ENCODE assay signal across 20 cellular contexts in genomic region chr22:37765498-37765897, GRCh38. TPM values are rescaled to one million over a fixed set of nuclear protein-coding genes. Genes with fewer than 3 reads are reported as not detected.
A peak's percentile ranks its signal among the peaks of the same experiment; 100 is the strongest.
DNase-seq lines count a peak whose midpoint lies in the region; ATAC-seq, FAIRE-seq and TF ChIP-seq lines count a peak whose summit lies in the region.
"Had no signal": no experiment of that assay in that cellular context is flagged by ENCODE, and none has a peak within 500 bp of the region (broad histone marks: within the 10 kb centered on the region; RNA-seq: fewer than 3 reads in every experiment).

No MANE protein-coding gene starts in this region.

- H3K79me1 ChIP-seq in neuronal stem cell (ENCODE audit: low read depth, low read length) = peaks cover 2% of the 10 kb centered on the region

- TF ChIP-seq CTCF in K562 (IDR thresholded peaks at IDR 0.05 in 2 of 3, conservative IDR thresholded peaks at IDR 0.05 in 1 of 3; ENCODE audit: insufficient read depth in 2 of 3, low read depth in 1 of 3, low read length in 3 of 3) = no peak
- TF ChIP-seq CTCF in heart right ventricle (IDR thresholded peaks at IDR 0.05) = no peak
- no peak for TF ChIP-seq CTCF in omental fat pad (IDR thresholded peaks at IDR 0.05)

- no peaks in the 10 kb centered on the region for H3K79me2 ChIP-seq in K562 (ENCODE audit: control insufficient read depth, insufficient read depth, low read length)

- H3K4me1 ChIP-seq in BLaER1 (peaks cover 37% of the 10 kb centered on the region), K562 (replicated peaks in 1 of 2; ENCODE audit: control insufficient read depth in 2 of 2, insufficient read depth in 2 of 2, low read length in 2 of 2) (peaks cover 17 to 34% of the 10 kb centered on the region in 2 experiments), heart right ventricle (peaks cover 0 to 18% (median 8%) of the 10 kb centered on the region in 9 donors), neuronal stem cell (ENCODE audit: control insufficient read depth in 2 of 2, insufficient read depth in 1 of 2, low read depth in 1 of 2, low read length in 2 of 2) (no peaks in the 10 kb centered on the region)

- no peak overlapping the region for H3K4ac ChIP-seq in neuronal stem cell (ENCODE audit: low read length)

- no peaks in the 10 kb centered on the region for H3K9me3 ChIP-seq in BLaER1
- no peaks in the 10 kb centered on the region for H3K9me3 ChIP-seq in K562 (replicated peaks; ENCODE audit: control insufficient read depth, insufficient read depth, low read depth, low read length)
- no peaks in the 10 kb centered on the region for H3K9me3 ChIP-seq in heart right ventricle
- no peaks in the 10 kb centered on the region for H3K9me3 ChIP-seq in neuronal stem cell (replicated peaks in 1 of 2; ENCODE audit: control insufficient read depth in 2 of 2, insufficient read depth in 1 of 2, low read depth in 1 of 2, low read length in 2 of 2)

- no peak for FAIRE-seq in K562 (lab: Jason Lieb, UNC)
- FAIRE-seq: G401.6 had no signal

- no peaks in the 10 kb centered on the region for H4K20me1 ChIP-seq in BLaER1
- H4K20me1 ChIP-seq in K562 (replicated peaks; ENCODE audit: control insufficient read depth, insufficient read depth, low read length) = no peaks in the 10 kb centered on the region

- no peak overlapping the region for H2BK15ac ChIP-seq in neuronal stem cell (ENCODE audit: low read length)

- no peak overlapping the region for H2BK120ac ChIP-seq in neuronal stem cell (ENCODE audit: low read depth, low read length)

- H3K36me3 ChIP-seq in BLaER1 (peaks cover 69% of the 10 kb centered on the region), K562 (ENCODE audit: control insufficient read depth, insufficient read depth, low read length) (no peaks in the 10 kb centered on the region), heart right ventricle (peaks cover 5 to 100% (median 54%) of the 10 kb centered on the region in 9 donors), neuronal stem cell (replicated peaks in 1 of 2; ENCODE audit: control insufficient read depth in 2 of 2, insufficient read depth in 2 of 2, low read length in 2 of 2) (peaks cover 25 to 81% of the 10 kb centered on the region in 2 donors)

- H3K27ac ChIP-seq in BLaER1 = no peak overlapping the region
- H3K27ac ChIP-seq in K562 (ENCODE audit: extremely low read depth, low read depth, low read length) = no peak overlapping the region
- H3K27ac ChIP-seq in heart right ventricle = peak overlapping the region in 5 of 10 donors; percentile 5 to 58 (median 40)
- no peak overlapping the region for H3K27ac ChIP-seq in neuronal stem cell (replicated peaks; ENCODE audit: low read length)
- H3K27ac ChIP-seq: PC-9 had no signal

- peak overlapping the region; percentile 19 for H2BK12ac ChIP-seq in neuronal stem cell (ENCODE audit: low read length)

- in situ Hi-C loops in K562 (cut with MboI) = no loop called here

- H3K27me3 ChIP-seq in BLaER1 = no peaks in the 10 kb centered on the region
- no peaks in the 10 kb centered on the region for H3K27me3 ChIP-seq in K562 (ENCODE audit: control insufficient read depth in 2 of 2, insufficient read depth in 2 of 2, low read length in 2 of 2)
- H3K27me3 ChIP-seq in heart right ventricle = no peaks in the 10 kb centered on the region
- no peaks in the 10 kb centered on the region for H3K27me3 ChIP-seq in neuronal stem cell (ENCODE audit: control insufficient read depth in 3 of 3, insufficient read depth in 3 of 3, low read depth in 1 of 3, low read length in 3 of 3)

- H2AK5ac ChIP-seq in neuronal stem cell (ENCODE audit: low read depth, low read length) = no peak overlapping the region

- no peak overlapping the region for H3K23ac ChIP-seq in neuronal stem cell (ENCODE audit: low read depth, low read length, poor library complexity)

- no peak for TF ChIP-seq POLR2A in K562 (conservative IDR thresholded peaks at IDR 0.05)

- intact Hi-C loops in K562 (cut with micrococcal nuclease) (no loop called here), heart right ventricle (cut with DNase I) (no loop called here)

- no peak overlapping the region for H3K18ac ChIP-seq in neuronal stem cell (ENCODE audit: low read length)

- no peak for DNase-seq in K562 (ENCODE audit: extremely low read depth in 1 of 4, low spot score in 3 of 4)
- DNase-seq in heart right ventricle = peak in 1 of 2 donors; percentile 67
- DNase-seq in neuronal stem cell (ENCODE audit: low spot score) = no peak
- DNase-seq in omental fat pad (ENCODE audit: low spot score) = no peak
- no peak for DNase-seq in NCI-H1417 treated with DMSO at 0.1 percent for 48 hours (lab: John Stamatoyannopoulos, UW)
- no peak for DNase-seq in COR-L47 (lab: John Stamatoyannopoulos, UW)
- DNase-seq: 8988T, DMS 273 treated with DMSO at 0.1 percent for 48 hours, DND-41, HCEC 1CT, NCI-H1105 treated with DMSO at 0.1 percent for 48 hours, NCI-H1694 treated with DMSO at 0.1 percent for 48 hours, NCI-H2107, NCI-H524 had no signal

- CTCF ChIA-PET in K562 (lab: Yijun Ruan, JAX; ENCODE audit: low intra/inter-chr PET ratio) = no interaction called here

- peak overlapping the region; percentile 62 for H3K4me2 ChIP-seq in BLaER1
- no peak overlapping the region for H3K4me2 ChIP-seq in K562 (ENCODE audit: insufficient read depth, low read length)
- no peak overlapping the region for H3K4me2 ChIP-seq in neuronal stem cell (ENCODE audit: insufficient read depth, low read length, poor library complexity, severe bottlenecking)
- H3K4me2 ChIP-seq: PC-9 had no signal

- H2AFZ ChIP-seq in K562 (ENCODE audit: low read depth, low read length) = no peak overlapping the region
- H2AFZ ChIP-seq in neuronal stem cell (ENCODE audit: low read length) = no peak overlapping the region
- H2AFZ ChIP-seq: PC-9 had no signal

- H3K9me1 ChIP-seq in K562 (ENCODE audit: control insufficient read depth, insufficient read depth, low read length) = no peaks in the 10 kb centered on the region

- H4K91ac ChIP-seq in neuronal stem cell (ENCODE audit: low read depth, low read length, poor library complexity) = no peak overlapping the region

- no peak overlapping the region for H4K8ac ChIP-seq in neuronal stem cell (ENCODE audit: low read depth, low read length)

- H3K9ac ChIP-seq in BLaER1 = no peak overlapping the region
- no peak overlapping the region for H3K9ac ChIP-seq in K562 (ENCODE audit: insufficient read depth in 1 of 2, low read depth in 2 of 2, low read length in 2 of 2)
- no peak overlapping the region for H3K9ac ChIP-seq in neuronal stem cell (ENCODE audit: low read depth, low read length, poor library complexity)

- 83% methylated on average over 9 of the region's 13 CpGs for WGBS in K562 (ENCODE audit: insufficient coverage, low coverage, missing lambda C conversion rate)
- 79 to 86% methylated on average over 13 of the region's 13 CpGs for WGBS in heart right ventricle, 2 donors
- WGBS in neuronal stem cell (ENCODE audit: extremely low coverage in 2 of 2, insufficient read length in 2 of 2, insufficient replicate concordance in 1 of 2), 2 donors = no CpG with 5 or more reads among the region's 13 CpGs

- H2BK5ac ChIP-seq in neuronal stem cell (ENCODE audit: low read length) = no peak overlapping the region

- no TSS peak for BruUV-seq in K562 (replicated peaks; lab: Mats Ljungman, UMichigan)

- TF ChIP-seq EP300 in K562 (IDR thresholded peaks at IDR 0.05; ENCODE audit: low read length) = no peak

- H3K14ac ChIP-seq in neuronal stem cell (ENCODE audit: low read length) = no peak overlapping the region

- POLR2A ChIA-PET in K562 (lab: Yijun Ruan, JAX) = interaction anchor here (2.2 kb wide), 1 partner anchor 15 kb away, joined by 9 read pairs; no protein-coding TSS in a partner anchor

- H3K4me3 ChIP-seq in BLaER1 (no peak overlapping the region), K562 (no peak overlapping the region), heart right ventricle (no peak overlapping the region), neuronal stem cell (ENCODE audit: low read length in 2 of 2) (no peak overlapping the region)
- H3K4me3 ChIP-seq: PC-9 had no signal

- no peak for ATAC-seq in K562
- peak; percentile 29 to 76 (median 52) for ATAC-seq in heart right ventricle
- ATAC-seq in omental fat pad (ENCODE audit: low FRiP score) = no peak
- no peak for ATAC-seq in HG02840 (IDR thresholded peaks at IDR 0.05; ENCODE audit: low FRiP score, unreplicated experiment)

- TF ChIP-seq RAD21 in K562 (CRISPR knock-in tag; conservative IDR thresholded peaks at IDR 0.05 in 1 of 2, IDR thresholded peaks at IDR 0.05 in 1 of 2) = no peak

RNA-seq across cellular contexts. Expression of gene GCAT, which starts 42.2 kb away (rescaled TPM):
- 16.0 and 39.6 TPM in 2 replicates for total RNA-seq in K562 (2011; cell fraction: chromatin; rRNA removed; ENCODE audit: low replicate concordance)
- total RNA-seq in K562 (2011; cell fraction: nucleolus; rRNA removed) = 46.5 and 53.8 TPM in 2 replicates
- total RNA-seq in K562 (2011; cell fraction: nucleoplasm; rRNA removed) = 23.7 and 29.9 TPM in 2 replicates
- 69.9 and 81.1 TPM in 2 replicates for total RNA-seq in K562 (2014; rRNA removed)
- 9.3 and 13.6 TPM in 2 replicates for total RNA-seq in K562 (2014; rRNA removed; fragmentation: Illumina TruSeq; extraction: Trizol)
- 26.4 TPM in 2 replicates for total RNA-seq in K562 (2015; rRNA removed; fragmentation: Illumina TruSeq; extraction: Trizol)
- total RNA-seq in K562 (2021) = 61.7 and 63.4 TPM in 2 replicates
- 21.1 and 31.0 TPM in 2 replicates for polyA plus RNA-seq in K562 (2011; rRNA removed)
- 32.3 and 62.2 TPM in 2 replicates for polyA plus RNA-seq in K562 (2011; cell fraction: cytosol; rRNA removed)
- 68.1 and 71.9 TPM in 2 replicates for polyA plus RNA-seq in K562 (2011; cell fraction: nucleus; rRNA removed)
- polyA plus RNA-seq in K562 (2012) = 31.0 and 75.8 TPM in 2 replicates
- 31.8 and 50.7 TPM in 2 replicates for polyA plus RNA-seq in K562 (2014; fragmentation: Illumina TruSeq; extraction: Trizol)
- 1 to 10 TPM; 1.9 to 5.3 TPM for polyA plus RNA-seq in K562 (2014; fragmentation: Nextera tagmentation; extraction: Ambion mirVana)
- polyA plus RNA-seq in K562 (2014; rRNA removed) = 57.7 and 57.8 TPM in 2 replicates
- 6.5 and 8.8 TPM in 2 replicates for polyA minus RNA-seq in K562 (2011; rRNA and poly(A)+ RNA removed)
- 29.9 and 31.5 TPM in 2 replicates for polyA minus RNA-seq in K562 (2011; cell fraction: cytosol; rRNA and poly(A)+ RNA removed)
- 15.6 and 25.7 TPM in 2 replicates for polyA minus RNA-seq in K562 (2011; cell fraction: nucleus; rRNA and poly(A)+ RNA removed)
- total RNA-seq in heart right ventricle = 10 to 100 TPM; 26.7 to 47.8 (median 41.5) TPM
- 10 to 100 TPM; 29.4 to 63.0 TPM for polyA plus RNA-seq in heart right ventricle
- polyA plus RNA-seq in neuronal stem cell (2013, experiment 1 of 2) = 22.8 TPM
- 22.6 TPM for polyA plus RNA-seq in neuronal stem cell (2013, experiment 2 of 2)
- total RNA-seq in omental fat pad = 10 to 100 TPM in 1 of 4 donors, 1 to 10 TPM in 3; 6.5 to 12.0 (median 8.9) TPM

RNA-seq across cellular contexts. Expression of gene GALR3, which starts 57.7 kb away (rescaled TPM):
- 0.44 TPM in 1 of 2 replicates, not detected in the other for total RNA-seq in K562 (2011; cell fraction: chromatin; rRNA removed; ENCODE audit: low replicate concordance)
- total RNA-seq in K562 (2011; cell fraction: nucleolus; rRNA removed) = 0.33 and 0.53 TPM in 2 replicates
- total RNA-seq in K562 (2011; cell fraction: nucleoplasm; rRNA removed) = 0.69 TPM in 1 of 2 replicates, not detected in the other
- 0.24 TPM in 1 of 2 replicates, not detected in the other for total RNA-seq in K562 (2014; rRNA removed)
- not detected in 2 replicates for total RNA-seq in K562 (2014; rRNA removed; fragmentation: Illumina TruSeq; extraction: Trizol)
- not detected in 2 replicates for total RNA-seq in K562 (2015; rRNA removed; fragmentation: Illumina TruSeq; extraction: Trizol)
- 0.13 and 0.31 TPM in 2 replicates for total RNA-seq in K562 (2021)
- polyA plus RNA-seq in K562 (2011; rRNA removed) = 0.11 TPM in 1 of 2 replicates, not detected in the other
- 0.07 TPM in 1 of 2 replicates, not detected in the other for polyA plus RNA-seq in K562 (2011; cell fraction: cytosol; rRNA removed)
- 0.33 and 0.38 TPM in 2 replicates for polyA plus RNA-seq in K562 (2011; cell fraction: nucleus; rRNA removed)
- polyA plus RNA-seq in K562 (2012) = 0.28 TPM in 1 of 2 replicates, not detected in the other
- polyA plus RNA-seq in K562 (2014; fragmentation: Illumina TruSeq; extraction: Trizol) = not detected in 2 replicates
- not detected for polyA plus RNA-seq in K562 (2014; fragmentation: Nextera tagmentation; extraction: Ambion mirVana)
- polyA plus RNA-seq in K562 (2014; rRNA removed) = not detected in 2 replicates
- not detected in 2 replicates for polyA minus RNA-seq in K562 (2011; rRNA and poly(A)+ RNA removed)
- not detected in 2 replicates for polyA minus RNA-seq in K562 (2011; cell fraction: cytosol; rRNA and poly(A)+ RNA removed)
- 0.27 TPM in 1 of 2 replicates, not detected in the other for polyA minus RNA-seq in K562 (2011; cell fraction: nucleus; rRNA and poly(A)+ RNA removed)
- total RNA-seq in heart right ventricle = not detected
- polyA plus RNA-seq in heart right ventricle = under 1 TPM in 1 of 2 donors, not detected in 1; 0.03 TPM
- polyA plus RNA-seq in neuronal stem cell (2013, experiment 1 of 2) = 0.13 TPM
- polyA plus RNA-seq in neuronal stem cell (2013, experiment 2 of 2) = 0.06 TPM
- total RNA-seq in omental fat pad = not detected
- total RNA-seq: SK-MEL-5 had no signal
- polyA plus RNA-seq: AG04450 had no signal

Comparison
In these comparisons a context has a peak if more than half of its experiments do, and no peak if none do; other contexts are left out.
1. ATAC-seq: peak in heart right ventricle (8 of 8); none in K562 (single experiment), omental fat pad (single experiment) and HG02840 (single experiment).